In genomic region chr1:228445867-228446584, GRCh38 we compare ENCODE assay signal across 1 cellular context.
TF ChIP-seq lines count a peak whose summit lies in the region.

No MANE protein-coding gene starts in this region.

TF ChIP-seq in GM12878, 131 proteins besides CTCF, POLR2A, EP300 and RAD21 (continued from another document and continues in another):
- TF ChIP-seq CBFB (IDR thresholded peaks at IDR 0.05; ENCODE audit: low read depth) = no peak
- peak; percentile 55 for TF ChIP-seq NR2F1 (conservative IDR thresholded peaks at IDR 0.05)
- TF ChIP-seq CHD2 (IDR thresholded peaks at IDR 0.05; ENCODE audit: borderline replicate concordance, low read depth, low read length) = no peak
- TF ChIP-seq SMARCA5 (IDR thresholded peaks at IDR 0.05) = no peak
- TF ChIP-seq FOS (IDR thresholded peaks at IDR 0.05; ENCODE audit: borderline replicate concordance, extremely low read depth, insufficient read length) = no peak
- TF ChIP-seq IRF3 (IDR thresholded peaks at IDR 0.05) = no peak
- peak in 1 of 2 experiments; percentile 30; a peak in 1 of 4 replicates for TF ChIP-seq BHLHE40 (IDR thresholded peaks at IDR 0.05; ENCODE audit: borderline replicate concordance in 1 of 2, low read depth in 2 of 2, low read length in 1 of 2)
- TF ChIP-seq TCF3 (IDR thresholded peaks at IDR 0.05; ENCODE audit: borderline replicate concordance, insufficient read depth, low read depth, low read length) = no peak
- TF ChIP-seq IKZF1 (conservative IDR thresholded peaks at IDR 0.05) = 0 out of 2 replicates have a peak, but pooled peaks have one; percentile 29
- no peak for TF ChIP-seq LARP7 (IDR thresholded peaks at IDR 0.05)
- no peak for TF ChIP-seq IRF5 (IDR thresholded peaks at IDR 0.05; ENCODE audit: borderline replicate concordance)
- TF ChIP-seq MAX (IDR thresholded peaks at IDR 0.05; ENCODE audit: low read depth, low read length) = no peak
- TF ChIP-seq MTA2 (IDR thresholded peaks at IDR 0.05; ENCODE audit: low read depth) = no peak
- TF ChIP-seq BRCA1 (IDR thresholded peaks at IDR 0.05; ENCODE audit: low read depth, low read length) = no peak
- TF ChIP-seq BCLAF1 (IDR thresholded peaks at IDR 0.05) = no peak
- TF ChIP-seq USF2 (IDR thresholded peaks at IDR 0.05; ENCODE audit: borderline replicate concordance, low read depth, low read length) = peak; percentile 34
- TF ChIP-seq ZBTB40 (IDR thresholded peaks at IDR 0.05; ENCODE audit: borderline replicate concordance) = no peak
- no peak for TF ChIP-seq PRDM15 (CRISPR knock-in tag; IDR thresholded peaks at IDR 0.05)
- no peak for TF ChIP-seq SKIL (IDR thresholded peaks at IDR 0.05; ENCODE audit: low read depth, poor library complexity, severe bottlenecking)
- TF ChIP-seq MYB (IDR thresholded peaks at IDR 0.05; ENCODE audit: borderline replicate concordance, low read depth, low read length) = no peak
- TF ChIP-seq SRF (IDR thresholded peaks at IDR 0.05; ENCODE audit: low read depth in 2 of 2, low read length in 2 of 2) = no peak
- no peak for TF ChIP-seq STAT3 (IDR thresholded peaks at IDR 0.05; ENCODE audit: low read depth, low read length)
- no peak for TF ChIP-seq MEF2B (IDR thresholded peaks at IDR 0.05; ENCODE audit: partially characterized antibody, poor library complexity, severe bottlenecking)
- TF ChIP-seq RELB (IDR thresholded peaks at IDR 0.05; ENCODE audit: low read depth) = no peak
- TF ChIP-seq GABPA (IDR thresholded peaks at IDR 0.05; ENCODE audit: low read depth) = no peak
- TF ChIP-seq MTA3 (IDR thresholded peaks at IDR 0.05; ENCODE audit: borderline replicate concordance, low read length) = no peak
- no peak for TF ChIP-seq TCF7 (IDR thresholded peaks at IDR 0.05; ENCODE audit: borderline replicate concordance)
- no peak for TF ChIP-seq PKNOX1 (IDR thresholded peaks at IDR 0.05)
- no peak for TF ChIP-seq EGR1 (IDR thresholded peaks at IDR 0.05; ENCODE audit: borderline replicate concordance in 1 of 2, low read depth in 2 of 2, low read length in 2 of 2)
- TF ChIP-seq NR2C1 (IDR thresholded peaks at IDR 0.05) = no peak
- no peak for TF ChIP-seq YBX1 (IDR thresholded peaks at IDR 0.05)
- TF ChIP-seq IRF4 (IDR thresholded peaks at IDR 0.05; ENCODE audit: low read depth, low read length) = no peak
- TF ChIP-seq E4F1 (IDR thresholded peaks at IDR 0.05; ENCODE audit: borderline replicate concordance, partially characterized antibody) = no peak
